ENCODE assay signal across 8 cellular contexts in the genomic region with DNA sequence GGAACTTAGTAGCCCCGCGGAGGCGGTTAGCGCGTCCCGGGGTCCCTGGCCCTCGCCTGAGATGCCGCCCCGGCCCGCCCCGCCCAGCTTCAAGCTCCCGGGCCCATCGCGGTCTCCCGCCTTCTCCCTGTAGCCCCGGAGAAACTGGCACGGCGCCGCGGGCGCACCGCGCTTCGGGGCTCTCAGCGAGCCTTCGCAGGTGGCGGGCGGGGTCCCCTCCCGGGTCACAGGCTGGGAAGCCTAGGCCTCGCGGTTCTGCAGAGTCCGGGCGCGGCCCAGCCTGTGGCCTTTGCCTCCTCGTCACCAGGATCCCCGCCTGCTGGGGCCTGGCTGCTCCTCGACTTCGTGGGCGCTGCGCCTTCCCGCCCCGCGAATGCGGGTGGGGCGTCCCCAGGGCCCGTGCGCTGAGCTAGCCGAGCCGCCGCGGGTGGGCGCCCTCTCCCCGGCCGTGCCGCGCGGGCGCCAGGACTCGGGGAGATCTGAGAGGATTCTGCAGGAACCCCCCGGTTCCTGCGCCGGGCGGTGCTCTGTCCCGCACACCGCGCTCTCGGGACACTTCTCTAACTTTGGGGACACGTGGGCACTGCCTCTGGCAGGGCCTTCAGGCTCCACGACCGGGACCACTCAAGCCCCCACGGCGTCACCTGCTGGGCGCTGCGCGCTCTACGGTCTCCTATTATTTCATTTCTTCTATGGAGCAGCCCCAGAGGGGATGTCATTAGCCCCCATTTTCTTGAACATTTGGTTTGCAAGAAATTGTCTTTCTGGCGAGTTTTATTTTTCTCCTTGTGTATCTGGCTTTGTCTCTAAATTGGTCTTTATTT. TPM values are rescaled to one million over a fixed set of nuclear protein-coding genes. Genes with fewer than 3 reads are reported as not detected.
DNase-seq lines count a peak whose midpoint lies in the region; ATAC-seq and TF ChIP-seq lines count a peak whose summit lies in the region.

No MANE protein-coding gene starts in this region.

- H3K9me3 Mint-ChIP-seq in activated B cell treated with CpG ODN at 0.5 μM for 24 hours, result no peaks in the 10 kb centered on the region
- no peaks in the 10 kb centered on the region for H3K9me3 Mint-ChIP-seq in dendritic cell treated with granulocyte-macrophage colony-stimulating factor and Interleukin-4, amounts not matched to agents 40 ng/mL and 50 ng/mL, for 4 days

- peak overlapping the region; percentile 78 for H3K9ac ChIP-seq in HCT116 (ENCODE audit: low read length)

- H3K36me3 ChIP-seq in HCT116 (ENCODE audit: control insufficient read depth in 1 of 2, insufficient read depth in 2 of 2, low read length in 2 of 2), result no peaks in the 10 kb centered on the region
- H3K36me3 ChIP-seq in MG63, result no peaks in the 10 kb centered on the region

- intact Hi-C loops in HCT116 (cut with micrococcal nuclease), result loop anchor here (2.0 kb wide), 2 partner anchors 20 to 344 kb away; no protein-coding TSS in a partner anchor
- intact Hi-C loops in activated B cell treated with CpG ODN at 0.5 μM for 24 hours (cut with micrococcal nuclease), result loop anchor here (1.0 to 5.0 kb wide), 16 partner anchors 26 to 976 kb away; a partner anchor contains a TSS
- intact Hi-C loops in dendritic cell treated with granulocyte-macrophage colony-stimulating factor and Interleukin-4, amounts not matched to agents 40 ng/mL and 50 ng/mL, for 4 days (cut with micrococcal nuclease), result loop anchor here (1.0 kb wide), 2 partner anchors 26 to 54 kb away; no protein-coding TSS in a partner anchor

- peak; percentile 63 for ATAC-seq in HCT116
- peak; percentile 53 for ATAC-seq in activated B cell treated with CpG ODN at 0.5 μM for 24 hours (ENCODE audit: low read depth)

- DNase-seq in HCT116 (ENCODE audit: low read depth, low spot score), result no peak
- DNase-seq in MG63, result peak; percentile 66
- DNase-seq in activated B cell treated with CpG ODN at 0.5 μM for 24 hours, result peak; percentile 61
- peak; percentile 56 for DNase-seq in medulla oblongata (ENCODE audit: extremely low spot score)
- DNase-seq in stimulated activated CD8-positive, alpha-beta memory T cell treated with anti-CD3 and anti-CD28 coated beads, Interleukin-15, amount 100 ng/mL, for 48 hours (ENCODE audit: low read depth in 2 of 2), result peak; percentile 44 to 53
- no peak for DNase-seq in middle frontal gyrus (ENCODE audit: extremely low spot score, low spot score)

- no peaks in the 10 kb centered on the region for H3K36me3 Mint-ChIP-seq in activated B cell treated with CpG ODN at 0.5 μM for 24 hours (ENCODE audit: low read depth)
- peaks cover 27% of the 10 kb centered on the region for H3K36me3 Mint-ChIP-seq in dendritic cell treated with granulocyte-macrophage colony-stimulating factor and Interleukin-4, amounts not matched to agents 40 ng/mL and 50 ng/mL, for 4 days (ENCODE audit: low read depth)

- BruUV-seq in HCT116 (replicated peaks; lab: Mats Ljungman, UMichigan), result no TSS peak

- peaks cover under 1% of the 10 kb centered on the region; the same call in 1 of the 2 replicates for H3K27me3 ChIP-seq in HCT116 (ENCODE audit: insufficient read depth, low read length)
- no peaks in the 10 kb centered on the region for H3K27me3 ChIP-seq in MG63

- H3K4me1 ChIP-seq in HCT116 (ENCODE audit: control insufficient read depth in 1 of 2, insufficient read depth in 2 of 2, low read length in 2 of 2), result peaks cover 25 to 51% of the 10 kb centered on the region in 2 experiments

- peak; percentile 73 for TF ChIP-seq CTCF in GM12874 (IDR thresholded peaks at IDR 0.05; ENCODE audit: insufficient read depth, low read depth, low read length)
- peak; percentile 67 to 98 (median 76) for TF ChIP-seq CTCF in HCT116 (IDR thresholded peaks at IDR 0.05 in 2 of 3, conservative IDR thresholded peaks at IDR 0.05 in 1 of 3; ENCODE audit: borderline replicate concordance in 1 of 3, insufficient read depth in 1 of 3, low read depth in 2 of 3, low read length in 2 of 3)
- TF ChIP-seq CTCF in activated B cell treated with CpG ODN at 0.5 μM for 24 hours (IDR thresholded peaks at IDR 0.05), result no peak

- peak; percentile 78 for TF ChIP-seq RAD21 in HCT116 (IDR thresholded peaks at IDR 0.05; ENCODE audit: low read depth)

- H2AFZ ChIP-seq in HCT116 (ENCODE audit: low read depth, low read length, poor library complexity, severe bottlenecking), result peak overlapping the region; percentile 51

- no peaks in the 10 kb centered on the region for H3K9me2 ChIP-seq in HCT116 (ENCODE audit: insufficient read depth)

- H3K9me3 ChIP-seq in HCT116 (ENCODE audit: control insufficient read depth in 1 of 2, insufficient read depth in 1 of 2, low read depth in 1 of 2, low read length in 2 of 2), result no peaks in the 10 kb centered on the region
- no peaks in the 10 kb centered on the region for H3K9me3 ChIP-seq in MG63

- H3K79me2 ChIP-seq in HCT116 (ENCODE audit: insufficient read depth, low read length), result peaks cover 41% of the 10 kb centered on the region

- POLR2A ChIA-PET in HCT116 (lab: Charles Lee), result interaction anchor here (0.6 to 1.7 kb wide), 8 partner anchors 10 to 336 kb away, joined by 3 to 9 read pairs (median 4); a partner anchor contains a TSS
- POLR2A ChIA-PET in activated B cell treated with CpG ODN at 0.5 μM for 24 hours (lab: Charles Lee), result interaction anchor here (0.6 to 2.2 kb wide), 15 partner anchors 16 to 344 kb away, joined by 3 to 36 read pairs (median 4); no protein-coding TSS in a partner anchor

- RAD21 ChIA-PET in HCT116 (lab: Charles Lee; ENCODE audit: low non-redundant PET in 1 of 2, low total read pairs in 2 of 2, uncharacterized antibody in 2 of 2, unreplicated experiment in 2 of 2), result interaction anchor here (0.6 to 1.6 kb wide), 2 partner anchors 344 kb away, joined by 3 to 5 read pairs; no protein-coding TSS in a partner anchor

- H3K4me2 ChIP-seq in HCT116 (ENCODE audit: low read length), result peak overlapping the region; percentile 89

- H3K4me3 ChIP-seq in HCT116 (replicated peaks in 1 of 2; ENCODE audit: low read depth in 1 of 2, low read length in 2 of 2) (peak overlapping the region; percentile 79), MG63 (peak overlapping the region; percentile 66)

- no peaks in the 10 kb centered on the region for H4K20me1 ChIP-seq in HCT116 (ENCODE audit: insufficient read depth)

- H3K27ac ChIP-seq in HCT116 (ENCODE audit: low read depth, low read length), result peak overlapping the region; percentile 87

- H3K4me1 Mint-ChIP-seq in activated B cell treated with CpG ODN at 0.5 μM for 24 hours, result peaks cover 38% of the 10 kb centered on the region
- peaks cover 51% of the 10 kb centered on the region for H3K4me1 Mint-ChIP-seq in dendritic cell treated with granulocyte-macrophage colony-stimulating factor and Interleukin-4, amounts not matched to agents 40 ng/mL and 50 ng/mL, for 4 days (ENCODE audit: low read depth)

- peak overlapping the region; percentile 91 for H3K4me3 Mint-ChIP-seq in activated B cell treated with CpG ODN at 0.5 μM for 24 hours
- H3K4me3 Mint-ChIP-seq in dendritic cell treated with granulocyte-macrophage colony-stimulating factor and Interleukin-4, amounts not matched to agents 40 ng/mL and 50 ng/mL, for 4 days, result peak overlapping the region; percentile 89

- CTCF ChIA-PET in HCT116 (lab: Charles Lee), result interaction anchor here (0.6 to 2.8 kb wide), 11 partner anchors 8 to 345 kb away, joined by 3 to 17 read pairs (median 5); a partner anchor contains a TSS
- CTCF ChIA-PET in activated B cell treated with CpG ODN at 0.5 μM for 24 hours (lab: Charles Lee), result interaction anchor here (0.7 to 4.4 kb wide), 18 partner anchors 10 to 348 kb away, joined by 3 to 36 read pairs (median 4); a partner anchor contains a TSS

- peaks cover 9% of the 10 kb centered on the region for H3K27me3 Mint-ChIP-seq in activated B cell treated with CpG ODN at 0.5 μM for 24 hours
- peaks cover 18% of the 10 kb centered on the region for H3K27me3 Mint-ChIP-seq in dendritic cell treated with granulocyte-macrophage colony-stimulating factor and Interleukin-4, amounts not matched to agents 40 ng/mL and 50 ng/mL, for 4 days

- TF ChIP-seq POLR2A in HCT116 (IDR thresholded peaks at IDR 0.05; ENCODE audit: borderline replicate concordance, extremely low read depth, insufficient read depth, insufficient read length), result no peak

- H3K27ac Mint-ChIP-seq in activated B cell treated with CpG ODN at 0.5 μM for 24 hours, result peak overlapping the region; percentile 87
- peak overlapping the region; percentile 89 for H3K27ac Mint-ChIP-seq in dendritic cell treated with granulocyte-macrophage colony-stimulating factor and Interleukin-4, amounts not matched to agents 40 ng/mL and 50 ng/mL, for 4 days

TF ChIP-seq in HCT116, 20 proteins besides CTCF, POLR2A, EP300 and RAD21 (continues in another document):
- TF ChIP-seq ZFX (IDR thresholded peaks at IDR 0.05) (peak; percentile 96), SIN3A (IDR thresholded peaks at IDR 0.05; ENCODE audit: low read depth) (no peak), CEBPB (IDR thresholded peaks at IDR 0.05; ENCODE audit: low read depth) (no peak), CBX3 (IDR thresholded peaks at IDR 0.05; ENCODE audit: low read depth) (no peak; the same call in 1 of the 2 replicates), EGR1 (IDR thresholded peaks at IDR 0.05; ENCODE audit: low read depth) (no peak), POLR2AphosphoS5 (IDR thresholded peaks at IDR 0.05; ENCODE audit: low read depth, low read length) (peak; percentile 1; the same call in 1 of the 2 replicates), EZH2 (IDR thresholded peaks at IDR 0.05) (no peak), YY1 (IDR thresholded peaks at IDR 0.05; ENCODE audit: extremely low read depth, insufficient replicate concordance, low read depth, low read length) (peak; percentile 54), FOSL1 (IDR thresholded peaks at IDR 0.05; ENCODE audit: low read depth) (no peak)

RNA-seq across cellular contexts. Expression of a gene that starts 0.7 kb away (rescaled TPM):
- 96.7 TPM for total RNA-seq in HCT116 (2021; ENCODE audit: unreplicated experiment)
- 70.0 and 88.2 TPM in 2 replicates for polyA plus RNA-seq in HCT116 (2012)
- 33.7 and 41.1 TPM in 2 replicates for total RNA-seq in MG63 (2014; rRNA removed; shearing (Covaris generic); ENCODE audit: low replicate concordance)
- total RNA-seq in activated B cell treated with CpG ODN at 0.5 μM for 24 hours, result 53.5 and 56.6 TPM in 2 replicates

RNA-seq across cellular contexts. Expression of a gene that starts 53.6 kb away (rescaled TPM):
- 220 TPM for total RNA-seq in HCT116 (2021; ENCODE audit: unreplicated experiment)
- 94.9 and 112 TPM in 2 replicates for polyA plus RNA-seq in HCT116 (2012)
- total RNA-seq in MG63 (2014; rRNA removed; shearing (Covaris generic); ENCODE audit: low replicate concordance), result 29.2 and 30.7 TPM in 2 replicates
- total RNA-seq in activated B cell treated with CpG ODN at 0.5 μM for 24 hours, result 142 and 155 TPM in 2 replicates

Comparison
In these comparisons a context has a peak if more than half of its experiments do, and no peak if none do; other contexts are left out.
1. DNase-seq: peak in MG63 (single experiment), activated B cell treated with CpG ODN at 0.5 μM for 24 hours (single experiment), medulla oblongata (single experiment) and stimulated activated CD8-positive, alpha-beta memory T cell treated with anti-CD3 and anti-CD28 coated beads, Interleukin-15, amount 100 ng/mL, for 48 hours (2 of 2); none in HCT116 (single experiment) and middle frontal gyrus (single experiment).